ENCODE assay signal across 14 cellular contexts in the genomic region with DNA sequence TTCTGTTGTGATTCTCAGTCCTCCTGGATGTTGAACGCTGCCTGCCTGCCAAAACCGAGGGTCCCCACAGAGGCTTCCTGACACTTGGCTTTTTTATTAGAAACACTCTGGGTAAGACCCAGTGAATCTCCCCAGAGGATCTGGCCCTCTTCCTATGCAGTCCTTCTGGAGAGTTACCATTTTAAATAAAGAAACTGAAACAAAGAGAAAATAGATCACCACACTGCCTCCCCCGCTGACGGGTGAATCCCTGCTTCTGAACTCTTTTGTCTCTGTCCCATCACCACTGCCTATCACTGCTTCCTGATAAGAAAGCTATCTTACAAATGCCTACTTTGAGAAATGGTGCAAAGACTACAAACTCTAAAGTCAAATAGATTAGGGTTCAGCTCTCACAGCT.
DNase-seq lines count a peak whose midpoint lies in the region; ATAC-seq, FAIRE-seq and TF ChIP-seq lines count a peak whose summit lies in the region.
"Had no signal": no experiment of that assay in that cellular context is flagged by ENCODE, and none has a peak within 500 bp of the region (broad histone marks: within the 10 kb centered on the region; RNA-seq: fewer than 3 reads in every experiment).

No MANE protein-coding gene starts in this region.

- H3K9me3 ChIP-seq in OCI-LY3 (ENCODE audit: insufficient read depth, low read length) (no peaks in the 10 kb centered on the region), stomach smooth muscle (ENCODE audit: control insufficient read depth in 2 of 2, low read length in 2 of 2) (no peaks in the 10 kb centered on the region)
- H3K9me3 ChIP-seq: psoas muscle had no signal

- H3K4me1 ChIP-seq in OCI-LY3 (ENCODE audit: low read length), result peaks cover 13% of the 10 kb centered on the region
- H3K4me1 ChIP-seq in stomach smooth muscle (ENCODE audit: control insufficient read depth, insufficient read depth, low read length), result peaks cover 6% of the 10 kb centered on the region
- H3K4me1 ChIP-seq: psoas muscle had no signal

- H3K79me2 ChIP-seq in OCI-LY3 (ENCODE audit: low read length), result no peaks in the 10 kb centered on the region

- ATAC-seq in HG02798 (IDR thresholded peaks at IDR 0.05; ENCODE audit: poor library complexity, unreplicated experiment), result peak; percentile 80
- ATAC-seq in left cardiac atrium, result no peak
- ATAC-seq: Panc1, psoas muscle had no signal

- DNase-seq in GM19239 (ENCODE audit: insufficient read length, low spot score) (peak; percentile 9), left cardiac atrium (no peak), DMS153 treated with DMSO at 0.1 percent for 48 hours (lab: John Stamatoyannopoulos, UW; ENCODE audit: unreplicated experiment) (no peak), mesenteric fat pad (ENCODE audit: low spot score) (no peak)
- DNase-seq: activated CD4-positive, alpha-beta T cell treated with anti-CD3 and anti-CD28 coated beads, Interleukin-2, amount 50 U/mL, for 48 hours; amniotic stem cell; HCEC 1CT; MV-4-11; psoas muscle had no signal

- intact Hi-C loops in left cardiac atrium (cut with DNase I), result no loop called here

- H3K27me3 ChIP-seq in OCI-LY3 (ENCODE audit: low read depth, low read length), result no peaks in the 10 kb centered on the region
- no peaks in the 10 kb centered on the region for H3K27me3 ChIP-seq in stomach smooth muscle (ENCODE audit: control insufficient read depth in 1 of 2, insufficient read depth in 2 of 2, low read length in 2 of 2)

- H3K9ac ChIP-seq in OCI-LY3 (ENCODE audit: low read length), result peak overlapping the region; percentile 55
- peak overlapping the region in 1 of 2 donors; percentile 13 for H3K9ac ChIP-seq in stomach smooth muscle (ENCODE audit: low read length in 2 of 2)

- peak overlapping the region; percentile 90 for H2AFZ ChIP-seq in OCI-LY3 (ENCODE audit: low read depth, low read length)

- no peak for TF ChIP-seq CTCF in OCI-LY3 (IDR thresholded peaks at IDR 0.05; ENCODE audit: low read depth, low read length)

- peak; percentile 91 for FAIRE-seq in GM19239 (lab: Jason Lieb, UNC)
- FAIRE-seq: islet of Langerhans had no signal

- H4K20me1 ChIP-seq in OCI-LY3 (ENCODE audit: insufficient read depth, low read length), result no peaks in the 10 kb centered on the region

- H3K27ac ChIP-seq in OCI-LY3 (ENCODE audit: low read length), result no peak overlapping the region
- H3K27ac ChIP-seq in stomach smooth muscle (ENCODE audit: low read length), result peak overlapping the region; percentile 3
- H3K27ac ChIP-seq: psoas muscle had no signal

- peak overlapping the region; percentile 69 for H3K4me3 ChIP-seq in OCI-LY3 (ENCODE audit: low read length)
- peak overlapping the region; percentile 34 to 44 for H3K4me3 ChIP-seq in stomach smooth muscle (ENCODE audit: low read length in 2 of 2)
- H3K4me3 ChIP-seq: psoas muscle had no signal

- H3K36me3 ChIP-seq in OCI-LY3 (replicated peaks; ENCODE audit: low read depth, low read length) (no peaks in the 10 kb centered on the region), stomach smooth muscle (ENCODE audit: control insufficient read depth in 2 of 2, insufficient read depth in 2 of 2, low read length in 2 of 2) (no peaks in the 10 kb centered on the region)

- H3K4me2 ChIP-seq in OCI-LY3 (ENCODE audit: low read length), result peak overlapping the region; percentile 90
